Comparison of ENCODE assay signal across 8 cellular contexts in the genomic region with DNA sequence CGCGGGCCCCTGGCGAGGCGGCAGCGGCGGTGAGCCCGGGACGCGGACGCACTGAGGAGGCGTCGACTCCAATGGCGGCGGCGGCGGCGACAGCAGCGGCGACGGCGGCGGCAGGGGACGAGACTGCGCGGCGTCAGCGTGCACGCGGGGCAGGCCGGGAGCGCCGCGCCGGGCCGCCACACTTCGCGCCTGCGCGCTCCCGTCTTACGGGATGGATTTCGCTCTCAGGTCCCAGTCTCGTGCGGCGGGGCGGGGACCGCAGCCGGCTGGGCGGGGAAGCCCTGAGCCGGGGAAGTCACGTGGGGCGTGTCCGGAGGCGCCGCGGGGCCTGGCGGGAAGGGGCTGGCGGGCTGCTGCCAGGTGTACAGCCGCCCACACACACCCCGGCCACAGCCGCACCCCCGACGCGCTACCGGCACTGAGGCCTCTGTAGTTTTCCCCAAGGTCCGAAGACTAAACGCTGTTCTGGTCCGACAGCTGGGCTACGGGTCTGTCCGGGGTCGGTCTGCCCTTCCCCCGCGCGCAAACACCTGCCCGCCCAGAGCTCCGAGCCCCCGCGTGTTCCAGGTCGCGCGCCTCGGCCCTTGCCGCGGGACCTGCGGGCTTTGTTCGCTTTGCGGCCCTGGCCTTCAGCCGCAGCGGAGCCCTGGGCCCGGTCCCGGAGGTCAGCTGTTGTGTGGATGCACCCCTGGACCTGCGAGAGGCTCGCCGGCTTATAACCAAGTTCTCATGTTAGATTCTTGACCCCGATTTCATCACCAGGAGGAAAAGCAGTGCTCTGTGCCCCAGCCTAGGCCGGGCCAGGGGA. TPM values are rescaled to one million over a fixed set of nuclear protein-coding genes. Genes with fewer than 3 reads are reported as not detected.
A peak's percentile ranks its signal among the peaks of the same experiment; 100 is the strongest.
DNase-seq lines count a peak whose midpoint lies in the region; ATAC-seq and TF ChIP-seq lines count a peak whose summit lies in the region.

A gene (minus strand): TSS at position 91 of the 808 bp plus-strand sequence. CDS start 239 bp downstream, outside the sequence.

- peak; percentile 93 for DNase-seq in EH (ENCODE audit: low read depth)
- DNase-seq in H4 (ENCODE audit: low spot score) = peak; percentile 92
- DNase-seq in LNCaP clone FGC (ENCODE audit: low read depth) = peak; percentile 81
- DNase-seq in RPMI8226 = peak; percentile 98
- DNase-seq in activated T-helper 1 cell treated with anti-CD3 and anti-CD28 coated beads, Interleukin-2, amount 50 U/mL, for 16 hours (ENCODE audit: low read depth in 1 of 2, low spot score in 1 of 2) = peak; percentile 87 to 94
- peak; percentile 90 to 92 for DNase-seq in fibroblast of lung (ENCODE audit: low read depth in 2 of 2)
- peak; percentile 89 to 96 (median 93) for DNase-seq in naive thymus-derived CD8-positive, alpha-beta T cell
- DNase-seq in stimulated activated naive B cell treated with anti-CD40 and anti-IgM and Interleukin-4, amounts not matched to agents 10 μg/mL and 1 μg/mL and 100 μg/mL, for 72 hours = peak; percentile 99

- H3K4me3 Mint-ChIP-seq in naive thymus-derived CD8-positive, alpha-beta T cell = peak within 1 kb of the TSS; percentile 85 to 95 (median 91)
- H3K4me3 Mint-ChIP-seq in stimulated activated naive B cell treated with anti-CD40 and anti-IgM and Interleukin-4, amounts not matched to agents 10 μg/mL and 1 μg/mL and 100 μg/mL, for 72 hours = peak within 1 kb of the TSS; percentile 90 to 95

- H3K27ac ChIP-seq in fibroblast of lung (ENCODE audit: insufficient read depth, low read length) = peak within 1 kb of the TSS; percentile 76

- H3K27me3 ChIP-seq in fibroblast of lung (ENCODE audit: control insufficient read depth, insufficient read depth, low read length) = peaks cover 7% of the 10 kb centered on the region

- no peaks in the 10 kb centered on the region for H4K20me1 ChIP-seq in fibroblast of lung (ENCODE audit: control insufficient read depth, extremely low read depth, insufficient read depth, low read length)

- H3K4me1 Mint-ChIP-seq in naive thymus-derived CD8-positive, alpha-beta T cell = peaks cover 30 to 46% (median 45%) of the 10 kb centered on the region in 4 donors
- peaks cover 27 to 52% of the 10 kb centered on the region in 2 donors for H3K4me1 Mint-ChIP-seq in stimulated activated naive B cell treated with anti-CD40 and anti-IgM and Interleukin-4, amounts not matched to agents 10 μg/mL and 1 μg/mL and 100 μg/mL, for 72 hours

- no peaks in the 10 kb centered on the region for H3K9me3 ChIP-seq in fibroblast of lung (ENCODE audit: control insufficient read depth, insufficient read depth, low read depth, low read length)

- ATAC-seq in naive thymus-derived CD8-positive, alpha-beta T cell = peak; percentile 94 to 95
- ATAC-seq in stimulated activated naive B cell treated with anti-CD40 and anti-IgM and Interleukin-4, amounts not matched to agents 10 μg/mL and 1 μg/mL and 100 μg/mL, for 72 hours (replicated peaks) = peak; percentile 95

- no peaks in the 10 kb centered on the region for H3K9me3 Mint-ChIP-seq in naive thymus-derived CD8-positive, alpha-beta T cell
- H3K9me3 Mint-ChIP-seq in stimulated activated naive B cell treated with anti-CD40 and anti-IgM and Interleukin-4, amounts not matched to agents 10 μg/mL and 1 μg/mL and 100 μg/mL, for 72 hours = no peaks in the 10 kb centered on the region

- TF ChIP-seq CTCF in LNCaP clone FGC (IDR thresholded peaks at IDR 0.05; ENCODE audit: control insufficient read depth, extremely low read depth, insufficient read depth) = no peak
- TF ChIP-seq CTCF in fibroblast of lung (conservative IDR thresholded peaks at IDR 0.05 in 1 of 2, IDR thresholded peaks at IDR 0.05 in 1 of 2; ENCODE audit: low read depth in 1 of 2, low read length in 2 of 2) = no peak

- H3K79me2 ChIP-seq in fibroblast of lung (ENCODE audit: control insufficient read depth, insufficient read depth, low read length) = peaks cover 42% of the 10 kb centered on the region

- peak within 1 kb of the TSS; percentile 84 for H3K4me2 ChIP-seq in fibroblast of lung (ENCODE audit: extremely low read depth, insufficient read depth, low read length)

- peak within 1 kb of the TSS; percentile 87 to 95 (median 94) for H3K27ac Mint-ChIP-seq in naive thymus-derived CD8-positive, alpha-beta T cell
- peak within 1 kb of the TSS; percentile 92 for H3K27ac Mint-ChIP-seq in stimulated activated naive B cell treated with anti-CD40 and anti-IgM and Interleukin-4, amounts not matched to agents 10 μg/mL and 1 μg/mL and 100 μg/mL, for 72 hours

- H3K36me3 ChIP-seq in fibroblast of lung (ENCODE audit: control insufficient read depth, insufficient read depth, low read length) = peaks cover 8% of the 10 kb centered on the region

- peak within 1 kb of the TSS; percentile 92 for H3K4me3 ChIP-seq in LNCaP clone FGC (ENCODE audit: low read depth, low read length)
- peak within 1 kb of the TSS; percentile 76 to 88 (median 86) for H3K4me3 ChIP-seq in fibroblast of lung (replicated peaks in 1 of 4; ENCODE audit: control extremely low read depth in 1 of 4, insufficient read depth in 1 of 4, low read depth in 3 of 4, low read length in 4 of 4)

- POLR2A ChIA-PET in naive thymus-derived CD8-positive, alpha-beta T cell (lab: Charles Lee) = interaction anchor here (1.3 to 1.5 kb wide), 3 partner anchors 69 to 115 kb away, joined by 3 to 4 read pairs (median 3); no protein-coding TSS in a partner anchor

- H2AFZ ChIP-seq in fibroblast of lung (ENCODE audit: low read length) = peak within 1 kb of the TSS; percentile 64

- peaks cover 0 to 3% (median 0%) of the 10 kb centered on the region in 5 donors for H3K27me3 Mint-ChIP-seq in naive thymus-derived CD8-positive, alpha-beta T cell
- peaks cover 12 to 16% of the 10 kb centered on the region in 2 donors for H3K27me3 Mint-ChIP-seq in stimulated activated naive B cell treated with anti-CD40 and anti-IgM and Interleukin-4, amounts not matched to agents 10 μg/mL and 1 μg/mL and 100 μg/mL, for 72 hours

- peaks cover 5 to 35% (median 5%) of the 10 kb centered on the region in 3 donors for H3K36me3 Mint-ChIP-seq in naive thymus-derived CD8-positive, alpha-beta T cell
- peaks cover 18 to 33% of the 10 kb centered on the region in 2 donors for H3K36me3 Mint-ChIP-seq in stimulated activated naive B cell treated with anti-CD40 and anti-IgM and Interleukin-4, amounts not matched to agents 10 μg/mL and 1 μg/mL and 100 μg/mL, for 72 hours

- peak within 1 kb of the TSS; percentile 80 for H3K9ac ChIP-seq in fibroblast of lung (ENCODE audit: insufficient read depth, low read length)

- H3K4me1 ChIP-seq in fibroblast of lung (ENCODE audit: control insufficient read depth, extremely low read depth, insufficient read depth, low read length) = peaks cover 5% of the 10 kb centered on the region

RNA-seq across cellular contexts. Expression of the gene that starts here (rescaled TPM):
- 16.2 and 16.7 TPM in 2 replicates for total RNA-seq in H4 (2014; rRNA removed; shearing (Covaris generic))
- total RNA-seq in fibroblast of lung = 12.8 and 16.3 TPM in 2 replicates
- polyA plus RNA-seq in fibroblast of lung = 25.9 and 29.2 TPM in 2 replicates
- 21.3 and 24.9 TPM in 2 replicates for polyA plus RNA-seq in fibroblast of lung (2012)
- polyA minus RNA-seq in fibroblast of lung (ENCODE audit: low replicate concordance) = 14.6 and 29.9 TPM in 2 replicates
- total RNA-seq in naive thymus-derived CD8-positive, alpha-beta T cell = 10 to 100 TPM; 51.8 to 53.1 TPM
- polyA plus RNA-seq in naive thymus-derived CD8-positive, alpha-beta T cell = 10 to 100 TPM; 26.8 to 46.6 (median 34.1) TPM

Comparison
In these comparisons a context has a peak if more than half of its experiments do, and no peak if none do; other contexts are left out.
1. Peak in every context shown above with its lines: DNase-seq, ATAC-seq, H3K4me3 ChIP-seq and H3K27ac ChIP-seq.